In genomic region chr6:28769626-28770402, GRCh38 we compare ENCODE assay signal across 9 cellular contexts.
DNase-seq lines count a peak whose midpoint lies in the region; ATAC-seq, FAIRE-seq and TF ChIP-seq lines count a peak whose summit lies in the region.
"Had no signal": no experiment of that assay in that cellular context is flagged by ENCODE, and none has a peak within 500 bp of the region (broad histone marks: within the 10 kb centered on the region; RNA-seq: fewer than 3 reads in every experiment).

No MANE protein-coding gene starts in this region.

- H3K4me1 ChIP-seq in iPS-20b (ENCODE audit: insufficient read depth, low read length) (peaks cover 33% of the 10 kb centered on the region), kidney (ENCODE audit: control insufficient read depth in 1 of 2, insufficient read depth in 1 of 2, low read depth in 1 of 2, low read length in 2 of 2) (no peaks in the 10 kb centered on the region)

- intact Hi-C loops in Calu3 (cut with micrococcal nuclease; ENCODE audit: unreplicated experiment) (no loop called here), kidney (cut with DNase I) (no loop called here)
- intact Hi-C loops in activated T-helper 2 cell treated with anti-CD3 and anti-CD28 coated beads, Interferon-gamma antibody, Interleukin-2, Interleukin-4, amounts not matched to agents 10 μg/mL and 5 μg/mL and 100 μg/mL, durations not matched to agents 14 hours and 24 hours and 36 hours (cut with micrococcal nuclease), result loop anchor here (10.0 kb wide), 2 partner anchors 75 to 1475 kb away; no protein-coding TSS in a partner anchor

- H3K9me3 Mint-ChIP-seq in Calu3 (ENCODE audit: low read depth, unreplicated experiment), result peaks cover 5% of the 10 kb centered on the region
- peaks cover 6 to 25% (median 8%) of the 10 kb centered on the region in 3 donors for H3K9me3 Mint-ChIP-seq in IgD-negative memory B cell
- no peaks in the 10 kb centered on the region for H3K9me3 Mint-ChIP-seq in WTC11
- H3K9me3 Mint-ChIP-seq in activated T-helper 2 cell treated with anti-CD3 and anti-CD28 coated beads, Interferon-gamma antibody, Interleukin-2, Interleukin-4, amounts not matched to agents 10 μg/mL and 5 μg/mL and 100 μg/mL, durations not matched to agents 14 hours and 24 hours and 36 hours, result peaks cover 13% of the 10 kb centered on the region

- CTCF ChIA-PET in Calu3 (lab: Charles Lee), result interaction anchor here (0.6 to 1.7 kb wide), 3 partner anchors 22 to 68 kb away, joined by 4 to 6 read pairs (median 4); no protein-coding TSS in a partner anchor
- CTCF ChIA-PET in WTC11 (lab: Charles Lee), result interaction anchor here (0.6 to 2.0 kb wide), 11 partner anchors 12 to 126 kb away, joined by 3 to 12 read pairs (median 4); no protein-coding TSS in a partner anchor

- no peak overlapping the region for H3K9ac ChIP-seq in iPS-20b (ENCODE audit: low read depth, low read length)
- no peak overlapping the region for H3K9ac ChIP-seq in kidney (ENCODE audit: low read length in 2 of 2)

- H3K4me3 Mint-ChIP-seq in Calu3 (ENCODE audit: low read depth, unreplicated experiment), result no peak overlapping the region
- H3K4me3 Mint-ChIP-seq in IgD-negative memory B cell, result peak overlapping the region in 1 of 4 donors; percentile 18
- H3K4me3 Mint-ChIP-seq in WTC11, result peak overlapping the region; percentile 57
- H3K4me3 Mint-ChIP-seq in activated T-helper 2 cell treated with anti-CD3 and anti-CD28 coated beads, Interferon-gamma antibody, Interleukin-2, Interleukin-4, amounts not matched to agents 10 μg/mL and 5 μg/mL and 100 μg/mL, durations not matched to agents 14 hours and 24 hours and 36 hours (ENCODE audit: low read depth), result no peak overlapping the region

- H3K27ac Mint-ChIP-seq in Calu3 (ENCODE audit: unreplicated experiment) (no peak overlapping the region), IgD-negative memory B cell (peak overlapping the region; percentile 17 to 87 (median 33)), WTC11 (no peak overlapping the region)
- H3K27ac Mint-ChIP-seq in activated T-helper 2 cell treated with anti-CD3 and anti-CD28 coated beads, Interferon-gamma antibody, Interleukin-2, Interleukin-4, amounts not matched to agents 10 μg/mL and 5 μg/mL and 100 μg/mL, durations not matched to agents 14 hours and 24 hours and 36 hours, result no peak overlapping the region

- DNase-seq in Calu3, result peak; percentile 65
- peak; percentile 63 for DNase-seq in WTC11 (ENCODE audit: low spot score)
- no peak for DNase-seq in NCI-H1092 (lab: John Stamatoyannopoulos, UW)
- DNase-seq in activated T-helper 2 cell treated with anti-CD3 and anti-CD28 coated beads, Interferon-gamma antibody, Interleukin-2, Interleukin-4, amounts not matched to agents 10 μg/mL and 5 μg/mL and 100 μg/mL, durations not matched to agents 14 hours and 24 hours and 36 hours (ENCODE audit: low spot score), result no peak
- no peak for DNase-seq in kidney
- DNase-seq: NCI-H524 treated with DMSO at 0.1 percent for 48 hours had no signal

- FAIRE-seq in kidney (lab: Jason Lieb, UNC), result no peak

- H3K4me3 ChIP-seq in iPS-20b (ENCODE audit: low read length) (peak overlapping the region; percentile 17), kidney (ENCODE audit: low read length in 2 of 2) (no peak overlapping the region)

- H3K4me1 Mint-ChIP-seq in Calu3 (ENCODE audit: low read depth, unreplicated experiment), result peaks cover 28% of the 10 kb centered on the region
- H3K4me1 Mint-ChIP-seq in IgD-negative memory B cell, result peaks cover 0 to 3% (median 2%) of the 10 kb centered on the region in 3 donors
- peaks cover 95% of the 10 kb centered on the region for H3K4me1 Mint-ChIP-seq in WTC11
- H3K4me1 Mint-ChIP-seq in activated T-helper 2 cell treated with anti-CD3 and anti-CD28 coated beads, Interferon-gamma antibody, Interleukin-2, Interleukin-4, amounts not matched to agents 10 μg/mL and 5 μg/mL and 100 μg/mL, durations not matched to agents 14 hours and 24 hours and 36 hours (ENCODE audit: low read depth), result peaks cover 5% of the 10 kb centered on the region

- H3K36me3 ChIP-seq in iPS-20b (ENCODE audit: insufficient read depth, low read depth, low read length) (no peaks in the 10 kb centered on the region), kidney (ENCODE audit: control insufficient read depth in 1 of 2, insufficient read depth in 2 of 2, low read length in 2 of 2) (no peaks in the 10 kb centered on the region)

- H3K27me3 ChIP-seq in iPS-20b (ENCODE audit: insufficient read depth, low read length), result peaks cover 100% of the 10 kb centered on the region

- peak; percentile 34 for TF ChIP-seq CTCF in Calu3 (IDR thresholded peaks at IDR 0.05; ENCODE audit: unreplicated experiment)
- TF ChIP-seq CTCF in WTC11 (IDR thresholded peaks at IDR 0.05), result no peak
- TF ChIP-seq CTCF in kidney (IDR thresholded peaks at IDR 0.05; ENCODE audit: borderline replicate concordance, extremely low read depth, insufficient read depth), result no peak

- no TSS peak for BruUV-seq in Calu3 (replicated peaks; lab: Mats Ljungman, UMichigan)

- H3K36me3 Mint-ChIP-seq in Calu3 (ENCODE audit: insufficient read depth, unreplicated experiment) (peaks cover 3% of the 10 kb centered on the region), IgD-negative memory B cell (no peaks in the 10 kb centered on the region), WTC11 (no peaks in the 10 kb centered on the region)
- peaks cover 8% of the 10 kb centered on the region for H3K36me3 Mint-ChIP-seq in activated T-helper 2 cell treated with anti-CD3 and anti-CD28 coated beads, Interferon-gamma antibody, Interleukin-2, Interleukin-4, amounts not matched to agents 10 μg/mL and 5 μg/mL and 100 μg/mL, durations not matched to agents 14 hours and 24 hours and 36 hours (ENCODE audit: low read depth)

- POLR2A ChIA-PET in WTC11 (lab: Charles Lee), result interaction anchor here (0.6 kb wide), 1 partner anchor 20 kb away, joined by 3 read pairs; no protein-coding TSS in a partner anchor

- peak; percentile 5 for ATAC-seq in WTC11
- ATAC-seq in GM21423 (IDR thresholded peaks at IDR 0.05; ENCODE audit: unreplicated experiment), result no peak

- H3K27ac ChIP-seq in iPS-20b (ENCODE audit: low read length) (no peak overlapping the region), kidney (ENCODE audit: low read depth in 2 of 2, low read length in 2 of 2) (no peak overlapping the region)

- H3K27me3 Mint-ChIP-seq in Calu3 (ENCODE audit: unreplicated experiment) (peaks cover 99% of the 10 kb centered on the region), IgD-negative memory B cell (peaks cover 90% of the 10 kb centered on the region), WTC11 (ENCODE audit: low read depth) (peaks cover 100% of the 10 kb centered on the region)
- H3K27me3 Mint-ChIP-seq in activated T-helper 2 cell treated with anti-CD3 and anti-CD28 coated beads, Interferon-gamma antibody, Interleukin-2, Interleukin-4, amounts not matched to agents 10 μg/mL and 5 μg/mL and 100 μg/mL, durations not matched to agents 14 hours and 24 hours and 36 hours (ENCODE audit: low read depth), result peaks cover 92% of the 10 kb centered on the region

- H3K9me3 ChIP-seq in iPS-20b (ENCODE audit: insufficient read depth, low read depth, low read length) (peaks cover 5% of the 10 kb centered on the region; the same call in 1 of the 2 replicates), kidney (ENCODE audit: control insufficient read depth in 1 of 2, low read length in 2 of 2) (no peaks in the 10 kb centered on the region)

TF ChIP-seq in WTC11, 78 proteins besides CTCF, POLR2A, EP300 and RAD21 (continues in another document):
- TF ChIP-seq, protein P1, sequence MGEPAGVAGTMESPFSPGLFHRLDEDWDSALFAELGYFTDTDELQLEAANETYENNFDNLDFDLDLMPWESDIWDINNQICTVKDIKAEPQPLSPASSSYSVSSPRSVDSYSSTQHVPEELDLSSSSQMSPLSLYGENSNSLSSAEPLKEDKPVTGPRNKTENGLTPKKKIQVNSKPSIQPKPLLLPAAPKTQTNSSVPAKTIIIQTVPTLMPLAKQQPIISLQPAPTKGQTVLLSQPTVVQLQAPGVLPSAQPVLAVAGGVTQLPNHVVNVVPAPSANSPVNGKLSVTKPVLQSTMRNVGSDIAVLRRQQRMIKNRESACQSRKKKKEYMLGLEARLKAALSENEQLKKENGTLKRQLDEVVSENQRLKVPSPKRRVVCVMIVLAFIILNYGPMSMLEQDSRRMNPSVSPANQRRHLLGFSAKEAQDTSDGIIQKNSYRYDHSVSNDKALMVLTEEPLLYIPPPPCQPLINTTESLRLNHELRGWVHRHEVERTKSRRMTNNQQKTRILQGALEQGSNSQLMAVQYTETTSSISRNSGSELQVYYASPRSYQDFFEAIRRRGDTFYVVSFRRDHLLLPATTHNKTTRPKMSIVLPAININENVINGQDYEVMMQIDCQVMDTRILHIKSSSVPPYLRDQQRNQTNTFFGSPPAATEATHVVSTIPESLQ (CRISPR knock-in tag; IDR thresholded peaks at IDR 0.05), result no peak
- TF ChIP-seq NR2C2 (CRISPR knock-in tag; IDR thresholded peaks at IDR 0.05) (no peak), ZNF532 (CRISPR knock-in tag; IDR thresholded peaks at IDR 0.05; ENCODE audit: borderline replicate concordance) (no peak), NFE2L1 (CRISPR knock-in tag; IDR thresholded peaks at IDR 0.05) (no peak)

Comparison
In these comparisons a context has a peak if more than half of its experiments do, and no peak if none do; other contexts are left out.
1. DNase-seq: peak in Calu3 (single experiment) and WTC11 (single experiment); none in NCI-H1092 (single experiment), activated T-helper 2 cell treated with anti-CD3 and anti-CD28 coated beads, Interferon-gamma antibody, Interleukin-2, Interleukin-4, amounts not matched to agents 10 μg/mL and 5 μg/mL and 100 μg/mL, durations not matched to agents 14 hours and 24 hours and 36 hours (single experiment) and kidney (single experiment).
2. H3K27ac Mint-ChIP-seq: peak in IgD-negative memory B cell (3 of 3); none in Calu3 (single experiment), WTC11 (single experiment) and activated T-helper 2 cell treated with anti-CD3 and anti-CD28 coated beads, Interferon-gamma antibody, Interleukin-2, Interleukin-4, amounts not matched to agents 10 μg/mL and 5 μg/mL and 100 μg/mL, durations not matched to agents 14 hours and 24 hours and 36 hours (single experiment).